Comparison of ENCODE assay signal across 18 cellular contexts in the genomic region with DNA sequence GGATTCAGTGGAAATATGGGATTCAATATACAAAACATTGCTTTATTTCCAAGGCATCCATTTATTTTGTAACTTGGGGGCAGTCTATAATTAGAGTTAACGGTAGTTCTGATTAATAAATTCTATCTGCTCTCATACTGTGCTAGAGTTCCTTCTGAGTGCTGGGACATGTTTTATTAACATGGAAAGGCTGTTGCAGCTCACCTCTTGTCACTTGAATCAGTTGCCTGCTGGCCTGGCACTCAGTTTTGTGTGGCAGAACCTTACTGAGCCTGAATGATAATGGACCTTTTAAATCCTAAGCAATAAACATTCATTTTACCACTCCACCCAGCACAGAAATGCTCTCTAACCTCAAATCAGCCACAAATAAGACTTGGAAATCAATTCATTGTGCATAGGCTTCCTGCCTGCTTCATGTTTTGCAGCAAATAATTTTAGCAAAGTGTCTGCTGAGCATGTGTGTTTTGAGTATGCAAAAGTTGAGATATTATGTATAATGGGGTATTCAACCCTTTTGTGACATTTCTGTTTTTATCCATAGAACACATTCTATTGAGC.
"Had no signal": no experiment of that assay in that cellular context is flagged by ENCODE, and none has a peak within 500 bp of the region (broad histone marks: within the 10 kb centered on the region; RNA-seq: fewer than 3 reads in every experiment).

No MANE protein-coding gene starts in this region.

- H3K36me3 Mint-ChIP-seq: immature natural killer cell; mesothelial cell of epicardium; stimulated activated effector memory CD8-positive, alpha-beta T cell treated with anti-CD3 and anti-CD28 coated beads, Interleukin-12 subunit alpha, Interleukin-12 subunit beta, amount 100 ng/mL, for 72 hours; type B pancreatic cell had no signal

- ATAC-seq: esophagus mucosa; pancreas; right lobe of liver; stimulated activated effector memory CD8-positive, alpha-beta T cell treated with anti-CD3 and anti-CD28 coated beads, Interleukin-12 subunit alpha, Interleukin-12 subunit beta, amount 100 ng/mL, for 72 hours; stimulated activated naive CD8-positive, alpha-beta T cell treated with anti-CD3 and anti-CD28 coated beads, Interleukin-15, Interleukin-2, amounts not matched to agents 100 U/mL and 50 U/mL, for 24 hours had no signal

- H3K27ac Mint-ChIP-seq: immature natural killer cell; mesothelial cell of epicardium; progenitor cell of endocrine pancreas; stimulated activated effector memory CD8-positive, alpha-beta T cell treated with anti-CD3 and anti-CD28 coated beads, Interleukin-12 subunit alpha, Interleukin-12 subunit beta, amount 100 ng/mL, for 72 hours; type B pancreatic cell had no signal

- H3K4me1 Mint-ChIP-seq: immature natural killer cell, mesothelial cell of epicardium, nephron had no signal

- H3K9me3 Mint-ChIP-seq: mesothelial cell of epicardium; nephron; stimulated activated effector memory CD8-positive, alpha-beta T cell treated with anti-CD3 and anti-CD28 coated beads, Interleukin-12 subunit alpha, Interleukin-12 subunit beta, amount 100 ng/mL, for 72 hours; type B pancreatic cell had no signal

- H3K36me3 ChIP-seq: pancreas, right lobe of liver, suprapubic skin, thyroid gland, uterus had no signal

- H3K27me3 ChIP-seq: pancreas, right lobe of liver, suprapubic skin, thyroid gland, uterus had no signal

- H3K4me3 ChIP-seq: pancreas, right lobe of liver, suprapubic skin, thyroid gland, uterus had no signal

- H3K27me3 Mint-ChIP-seq: progenitor cell of endocrine pancreas, type B pancreatic cell had no signal

- H3K9me3 ChIP-seq: pancreas, right lobe of liver, suprapubic skin, thyroid gland, uterus had no signal

- H3K4me3 Mint-ChIP-seq: immature natural killer cell; mesothelial cell of epicardium; nephron; stimulated activated effector memory CD8-positive, alpha-beta T cell treated with anti-CD3 and anti-CD28 coated beads, Interleukin-12 subunit alpha, Interleukin-12 subunit beta, amount 100 ng/mL, for 72 hours; type B pancreatic cell had no signal

- H3K27ac ChIP-seq: pancreas, right lobe of liver, suprapubic skin, thyroid gland, uterus had no signal

- DNase-seq: effector memory CD4-positive, alpha-beta T cell; immature natural killer cell; mammary epithelial cell; occipital lobe; pancreas; right lobe of liver; stimulated activated CD4-positive, alpha-beta T cell treated with anti-CD3 and anti-CD28 coated beads, Interleukin-4, amount 100 ng/mL, for 1 hour; stimulated activated CD8-positive, alpha-beta memory T cell treated with anti-CD3 and anti-CD28 coated beads, Interleukin-4, amount 100 ng/mL, for 48 hours; stimulated activated naive CD8-positive, alpha-beta T cell treated with anti-CD3 and anti-CD28 coated beads, Interleukin-15, Interleukin-2, amounts not matched to agents 100 U/mL and 50 U/mL, for 24 hours; thyroid gland; uterus had no signal

- H3K4me1 ChIP-seq: right lobe of liver, thyroid gland, uterus had no signal
